ENCODE assay signal across 26 cellular contexts in the genomic region with DNA sequence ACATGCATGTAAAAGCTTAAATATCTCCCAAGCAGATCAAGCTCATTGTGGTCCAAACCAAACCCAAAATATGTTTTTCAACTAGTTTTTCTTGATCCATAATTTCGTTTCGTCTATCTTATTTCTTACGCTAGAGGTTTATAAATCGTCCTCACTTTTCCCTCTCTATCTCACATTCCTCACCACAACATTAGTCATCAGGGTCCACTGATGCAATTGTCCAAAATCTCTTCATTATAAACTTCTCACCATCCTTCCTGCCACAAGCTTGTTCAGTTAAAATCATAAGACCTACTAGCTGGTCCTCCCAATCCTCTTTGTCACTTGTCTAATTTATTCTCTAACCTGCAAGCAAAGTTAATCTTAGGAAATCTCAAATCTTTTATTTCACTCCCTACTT.
"Had no signal": no experiment of that assay in that cellular context is flagged by ENCODE, and none has a peak within 500 bp of the region (broad histone marks: within the 10 kb centered on the region; RNA-seq: fewer than 3 reads in every experiment).

No MANE protein-coding gene starts in this region.

- H3K9me3 ChIP-seq: body of pancreas, gastrocnemius medialis, right lobe of liver, vagina had no signal

- H2AFZ ChIP-seq: hepatocyte had no signal

- H3K4me1 Mint-ChIP-seq: stimulated activated effector memory CD8-positive, alpha-beta T cell treated with anti-CD3 and anti-CD28 coated beads, Interleukin-12 subunit alpha, Interleukin-12 subunit beta, amount 100 ng/mL, for 72 hours had no signal

- DNase-seq: activated CD4-positive, alpha-beta T cell treated with anti-CD3 and anti-CD28 coated beads for 4 hours; activated CD4-positive, alpha-beta T cell treated with anti-CD3 and anti-CD28 coated beads, Interleukin-2, amount 50 U/mL, for 4 hours; activated naive CD4-positive, alpha-beta T cell; activated T-cell treated with anti-CD3 and anti-CD28 coated beads for 4 hours; activated T-cell treated with anti-CD3 and anti-CD28 coated beads, Interleukin-2, amount 50 U/mL, for 72 hours; anterior cingulate cortex; body of pancreas; cerebellar nuclear complex; gastrocnemius medialis; glutamatergic neuron; left cardiac atrium; left ventricle myocardium superior; right lobe of liver; small intestine; stimulated activated CD4-positive, alpha-beta T cell treated with anti-CD3 and anti-CD28 coated beads, Interleukin-4, amount 100 ng/mL, for 24 hours; T-helper 2 cell had no signal

- FAIRE-seq: endothelial cell of umbilical vein, keratinocyte, small intestine had no signal

- H3K27ac Mint-ChIP-seq: activated naive CD4-positive, alpha-beta T cell treated with anti-CD3 and anti-CD28 coated beads, Interleukin-2, amount 50 U/mL, for 72 hours; activated T-cell treated with anti-CD3 and anti-CD28 coated beads, Interleukin-2, amount 50 U/mL, for 72 hours; nephron; stimulated activated effector memory CD8-positive, alpha-beta T cell treated with anti-CD3 and anti-CD28 coated beads, Interleukin-12 subunit alpha, Interleukin-12 subunit beta, amount 100 ng/mL, for 72 hours; stimulated activated naive CD8-positive, alpha-beta T cell treated with anti-CD3 and anti-CD28 coated beads, Interleukin-15, Interleukin-2, amounts not matched to agents 100 ng/mL and 50 ng/mL, for 24 hours; type B pancreatic cell had no signal

- H3K27me3 Mint-ChIP-seq: type B pancreatic cell had no signal

- ATAC-seq: activated naive CD4-positive, alpha-beta T cell treated with anti-CD3 and anti-CD28 coated beads, Interleukin-2, amount 50 U/mL, for 72 hours; activated T-cell treated with anti-CD3 and anti-CD28 coated beads, Interleukin-2, amount 50 U/mL, for 72 hours; body of pancreas; gastrocnemius medialis; left cardiac atrium; left ventricle myocardium superior; right lobe of liver had no signal

- H3K36me3 ChIP-seq: cardiac muscle cell, gastrocnemius medialis, right lobe of liver, vagina had no signal

- H3K79me2 ChIP-seq: hepatocyte had no signal

- H3K36me3 Mint-ChIP-seq: activated naive CD4-positive, alpha-beta T cell treated with anti-CD3 and anti-CD28 coated beads, Interleukin-2, amount 50 U/mL, for 72 hours; stimulated activated effector memory CD8-positive, alpha-beta T cell treated with anti-CD3 and anti-CD28 coated beads, Interleukin-12 subunit alpha, Interleukin-12 subunit beta, amount 100 ng/mL, for 72 hours; type B pancreatic cell had no signal

- H3K4me3 Mint-ChIP-seq: activated T-cell treated with anti-CD3 and anti-CD28 coated beads, Interleukin-2, amount 50 U/mL, for 72 hours; nephron; stimulated activated effector memory CD8-positive, alpha-beta T cell treated with anti-CD3 and anti-CD28 coated beads, Interleukin-12 subunit alpha, Interleukin-12 subunit beta, amount 100 ng/mL, for 72 hours; stimulated activated naive CD8-positive, alpha-beta T cell treated with anti-CD3 and anti-CD28 coated beads, Interleukin-15, Interleukin-2, amounts not matched to agents 100 ng/mL and 50 ng/mL, for 24 hours; type B pancreatic cell had no signal

- H3K4me1 ChIP-seq: body of pancreas, gastrocnemius medialis, right lobe of liver, vagina had no signal

- H3K4me2 ChIP-seq: hepatocyte had no signal

- H3K27me3 ChIP-seq: body of pancreas, cardiac muscle cell, gastrocnemius medialis, hepatocyte, right lobe of liver, vagina had no signal

- H3K27ac ChIP-seq: body of pancreas, cardiac muscle cell, gastrocnemius medialis, hepatocyte, right lobe of liver, vagina had no signal

- H3K4me3 ChIP-seq: body of pancreas, cardiac muscle cell, gastrocnemius medialis, hepatocyte, right lobe of liver, vagina had no signal

- H3K9me3 Mint-ChIP-seq: activated naive CD4-positive, alpha-beta T cell treated with anti-CD3 and anti-CD28 coated beads, Interleukin-2, amount 50 U/mL, for 72 hours; activated T-cell treated with anti-CD3 and anti-CD28 coated beads, Interleukin-2, amount 50 U/mL, for 72 hours; nephron; stimulated activated effector memory CD8-positive, alpha-beta T cell treated with anti-CD3 and anti-CD28 coated beads, Interleukin-12 subunit alpha, Interleukin-12 subunit beta, amount 100 ng/mL, for 72 hours; stimulated activated naive CD8-positive, alpha-beta T cell treated with anti-CD3 and anti-CD28 coated beads, Interleukin-15, Interleukin-2, amounts not matched to agents 100 ng/mL and 50 ng/mL, for 24 hours; type B pancreatic cell had no signal
